Comparison of ENCODE assay signal across 27 cellular contexts in genomic region chr17:78086740-78087139, GRCh38. TPM values are rescaled to one million over a fixed set of nuclear protein-coding genes. Genes with fewer than 3 reads are reported as not detected.
"Had no signal": no experiment of that assay in that cellular context is flagged by ENCODE, and none has a peak within 500 bp of the region (broad histone marks: within the 10 kb centered on the region; RNA-seq: fewer than 3 reads in every experiment).

No MANE protein-coding gene starts in this region.

- H3K9me3 ChIP-seq: colonic mucosa, gastrocnemius medialis, transverse colon, vagina had no signal

- H3K27me3 ChIP-seq: colonic mucosa, gastrocnemius medialis, transverse colon, vagina had no signal

- H3K9me3 Mint-ChIP-seq: dendritic cell treated with granulocyte-macrophage colony-stimulating factor and Interleukin-4, amounts not matched to agents 40 ng/mL and 50 ng/mL, for 4 days; endodermal cell; memory B cell; natural killer cell treated with Interleukin-12 subunit alpha and Interleukin-12 subunit beta and Interleukin-15 and Interleukin-18, amount 100 ng/mL, for 72 hours; neural crest cell; stimulated activated naive B cell treated with anti-CD40 and anti-IgM and Interleukin-4, amounts not matched to agents 10 μg/mL and 1 μg/mL and 100 μg/mL, for 72 hours; stimulated activated naive CD8-positive, alpha-beta T cell treated with anti-CD3 and anti-CD28 coated beads, Interleukin-15, Interleukin-2, amounts not matched to agents 100 ng/mL and 50 ng/mL, for 24 hours had no signal

- H3K27me3 Mint-ChIP-seq: dendritic cell treated with granulocyte-macrophage colony-stimulating factor and Interleukin-4, amounts not matched to agents 40 ng/mL and 50 ng/mL, for 4 days; memory B cell; natural killer cell treated with Interleukin-12 subunit alpha and Interleukin-12 subunit beta and Interleukin-15 and Interleukin-18, amount 100 ng/mL, for 72 hours; progenitor cell of endocrine pancreas; stimulated activated naive B cell treated with anti-CD40 and anti-IgM and Interleukin-4, amounts not matched to agents 10 μg/mL and 1 μg/mL and 100 μg/mL, for 72 hours; stimulated activated naive CD8-positive, alpha-beta T cell treated with anti-CD3 and anti-CD28 coated beads, Interleukin-15, Interleukin-2, amounts not matched to agents 100 ng/mL and 50 ng/mL, for 24 hours had no signal

- H3K9ac ChIP-seq: parathyroid adenoma had no signal

- H2AFZ ChIP-seq: parathyroid adenoma had no signal

- H3K27ac ChIP-seq: colonic mucosa, epithelial cell of prostate, parathyroid adenoma, transverse colon, vagina had no signal

- H3K4me3 Mint-ChIP-seq: dendritic cell treated with granulocyte-macrophage colony-stimulating factor and Interleukin-4, amounts not matched to agents 40 ng/mL and 50 ng/mL, for 4 days; endodermal cell; memory B cell; natural killer cell treated with Interleukin-12 subunit alpha and Interleukin-12 subunit beta and Interleukin-15 and Interleukin-18, amount 100 ng/mL, for 72 hours; neural crest cell; stimulated activated naive B cell treated with anti-CD40 and anti-IgM and Interleukin-4, amounts not matched to agents 10 μg/mL and 1 μg/mL and 100 μg/mL, for 72 hours; stimulated activated naive CD8-positive, alpha-beta T cell treated with anti-CD3 and anti-CD28 coated beads, Interleukin-15, Interleukin-2, amounts not matched to agents 100 ng/mL and 50 ng/mL, for 24 hours had no signal

- ATAC-seq: esophagus mucosa; gastrocnemius medialis; left lobe of liver; natural killer cell treated with Interleukin-12 subunit alpha and Interleukin-12 subunit beta and Interleukin-15 and Interleukin-18, amount 100 ng/mL, for 72 hours; sciatic nerve; stimulated activated naive B cell treated with anti-CD40 and anti-IgM and Interleukin-4, amounts not matched to agents 10 μg/mL and 1 μg/mL and 100 μg/mL, for 72 hours had no signal

- H3K4me1 Mint-ChIP-seq: endodermal cell, neural crest cell had no signal

- H3K4me1 ChIP-seq: colonic mucosa, parathyroid adenoma, transverse colon, vagina had no signal

- DNase-seq: colonic mucosa; effector CD8-positive, alpha-beta T cell; endodermal cell; foreskin fibroblast; gastrocnemius medialis; head of caudate nucleus; kidney; stimulated activated CD4-positive, alpha-beta T cell treated with anti-CD3 and anti-CD28 coated beads, Interleukin-4, amount 100 ng/mL, for 4 hours; stimulated activated naive B cell treated with anti-CD40 and anti-IgM and Interleukin-4, amounts not matched to agents 10 μg/mL and 1 μg/mL and 100 μg/mL, for 72 hours; transverse colon had no signal

- H3K27ac Mint-ChIP-seq: dendritic cell treated with granulocyte-macrophage colony-stimulating factor and Interleukin-4, amounts not matched to agents 40 ng/mL and 50 ng/mL, for 4 days; endodermal cell; memory B cell; natural killer cell treated with Interleukin-12 subunit alpha and Interleukin-12 subunit beta and Interleukin-15 and Interleukin-18, amount 100 ng/mL, for 72 hours; progenitor cell of endocrine pancreas; stimulated activated naive B cell treated with anti-CD40 and anti-IgM and Interleukin-4, amounts not matched to agents 10 μg/mL and 1 μg/mL and 100 μg/mL, for 72 hours; stimulated activated naive CD8-positive, alpha-beta T cell treated with anti-CD3 and anti-CD28 coated beads, Interleukin-15, Interleukin-2, amounts not matched to agents 100 ng/mL and 50 ng/mL, for 24 hours had no signal

- H3K4me3 ChIP-seq: colonic mucosa, gastrocnemius medialis, lung, transverse colon, vagina had no signal

- H3K36me3 ChIP-seq: colonic mucosa had no signal

RNA-seq across cellular contexts. Expression of gene TMC8, which starts 43.8 kb away (rescaled TPM):
- total RNA-seq: osteoblast had no signal

RNA-seq across cellular contexts. Expression of gene C17orf99, which starts 59.4 kb away (rescaled TPM):
- total RNA-seq: endodermal cell; gastrocnemius medialis; glomerular endothelial cell; kidney; left lobe of liver; mononuclear cell; natural killer cell treated with Interleukin-12 subunit alpha and Interleukin-12 subunit beta and Interleukin-15 and Interleukin-18, amount 100 ng/mL, for 72 hours; neural crest cell; osteoblast; progenitor cell of endocrine pancreas; transverse colon; vagina had no signal
- polyA plus RNA-seq: liver had no signal
